25 cellular contexts compared by ENCODE assay signal in genomic region chr3:67943546-67943945, GRCh38.
"Had no signal": no experiment of that assay in that cellular context is flagged by ENCODE, and none has a peak within 500 bp of the region (broad histone marks: within the 10 kb centered on the region; RNA-seq: fewer than 3 reads in every experiment).

No MANE protein-coding gene starts in this region.

- H3K4me1 ChIP-seq: colonic mucosa, esophagus squamous epithelium, foreskin keratinocyte, gastrocnemius medialis, gastroesophageal sphincter had no signal

- H3K9me3 ChIP-seq: colonic mucosa, esophagus squamous epithelium, gastrocnemius medialis had no signal

- H3K27me3 ChIP-seq: colonic mucosa, dorsolateral prefrontal cortex, esophagus muscularis mucosa, esophagus squamous epithelium, foreskin keratinocyte, gastrocnemius medialis, gastroesophageal sphincter had no signal

- H3K27ac ChIP-seq: colonic mucosa, coronary artery, dorsolateral prefrontal cortex, epithelial cell of prostate, esophagus muscularis mucosa, esophagus squamous epithelium, foreskin keratinocyte, gastrocnemius medialis, gastroesophageal sphincter had no signal

- H3K4me3 ChIP-seq: colonic mucosa, coronary artery, dorsolateral prefrontal cortex, esophagus muscularis mucosa, esophagus squamous epithelium, gastrocnemius medialis, gastroesophageal sphincter had no signal

- H3K36me3 ChIP-seq: colonic mucosa, esophagus muscularis mucosa, esophagus squamous epithelium, gastrocnemius medialis, gastroesophageal sphincter had no signal

- FAIRE-seq: colon, endometrium, endothelial cell of umbilical vein, frontal cortex had no signal

- DNase-seq: colonic mucosa; cortex of kidney; dermis blood vessel endothelial cell; dorsolateral prefrontal cortex; effector CD4-positive, alpha-beta T cell; effector CD8-positive, alpha-beta T cell; effector memory CD4-positive, alpha-beta T cell; effector memory CD8-positive, alpha-beta T cell; endodermal cell; erythroblast; esophagus squamous epithelium; foreskin fibroblast; foreskin keratinocyte; foreskin melanocyte; gastrocnemius medialis; glutamatergic neuron; head of caudate nucleus had no signal
